In genomic region chr19:43478323-43478722, GRCh38 we compare ENCODE assay signal across 28 cellular contexts. TPM values are rescaled to one million over a fixed set of nuclear protein-coding genes. Genes with fewer than 3 reads are reported as not detected.
A peak's percentile ranks its signal among the peaks of the same experiment; 100 is the strongest.
DNase-seq lines count a peak whose midpoint lies in the region; ATAC-seq and TF ChIP-seq lines count a peak whose summit lies in the region.
"Had no signal": no experiment of that assay in that cellular context is flagged by ENCODE, and none has a peak within 500 bp of the region (broad histone marks: within the 10 kb centered on the region; RNA-seq: fewer than 3 reads in every experiment).

No MANE protein-coding gene starts in this region.

- H3K4me1 ChIP-seq in HEK293 (ENCODE audit: control insufficient read depth, insufficient read depth, low read length): peaks cover 7% of the 10 kb centered on the region
- H3K4me1 ChIP-seq in endodermal cell (ENCODE audit: control insufficient read depth, insufficient read depth, low read length): no peaks in the 10 kb centered on the region

- CTCF ChIA-PET in HEK293 (lab: Yijun Ruan, JAX) (interaction anchor here (1.0 to 1.3 kb wide), 2 partner anchors 30 to 32 kb away, joined by 3 read pairs; no protein-coding TSS in a partner anchor), T-cell (lab: Charles Lee) (no interaction called here)

- H3K27me3 ChIP-seq in endodermal cell (ENCODE audit: control insufficient read depth, insufficient read depth, low read length, poor library complexity, severe bottlenecking): no peaks in the 10 kb centered on the region

- H3K36me3 ChIP-seq in HEK293 (ENCODE audit: control insufficient read depth in 2 of 2, insufficient read depth in 1 of 2, low read length in 2 of 2) (peaks cover 0 to 9% of the 10 kb centered on the region in 2 experiments; a peak in 1 of 3 replicates), endodermal cell (ENCODE audit: control insufficient read depth, insufficient read depth, low read length) (no peaks in the 10 kb centered on the region)

- WGBS in endodermal cell (ENCODE audit: insufficient coverage in 1 of 2, insufficient read length in 1 of 2), 2 experiments: 85 to 89% methylated on average over 2 of the region's 3 CpGs

- no peaks in the 10 kb centered on the region for H3K9me3 ChIP-seq in HEK293 (ENCODE audit: control insufficient read depth, insufficient read depth, low read depth, low read length)
- no peaks in the 10 kb centered on the region for H3K9me3 ChIP-seq in endodermal cell (ENCODE audit: control insufficient read depth, low read length)

- no peak for TF ChIP-seq CTCF in HEK293 (tag by site-specific recombination; IDR thresholded peaks at IDR 0.05)
- no peak for TF ChIP-seq CTCF in endodermal cell (conservative IDR thresholded peaks at IDR 0.05)

- POLR2A ChIA-PET in HEK293 (lab: Yijun Ruan, JAX) (interaction anchor here (0.6 to 1.0 kb wide), 3 partner anchors 13 to 489 kb away, joined by 3 read pairs; no protein-coding TSS in a partner anchor), T-cell (lab: Charles Lee) (no interaction called here)
- POLR2A ChIA-PET in naive thymus-derived CD8-positive, alpha-beta T cell (lab: Charles Lee): interaction anchor here (0.7 kb wide), 1 partner anchor 15 kb away, joined by 3 read pairs; no protein-coding TSS in a partner anchor

- H3K9ac ChIP-seq in endodermal cell (ENCODE audit: extremely low read depth, low read length, poor library complexity, severe bottlenecking): no peak overlapping the region

- ATAC-seq in activated naive CD4-positive, alpha-beta T cell treated with anti-CD3 and anti-CD28 coated beads, Interleukin-2, amount 50 U/mL, for 72 hours: no peak
- no peak for ATAC-seq in naive thymus-derived CD8-positive, alpha-beta T cell
- ATAC-seq in GM19395 (IDR thresholded peaks at IDR 0.05; ENCODE audit: unreplicated experiment): no peak
- no peak for ATAC-seq in GM18867 (IDR thresholded peaks at IDR 0.05; ENCODE audit: unreplicated experiment)
- no peak for ATAC-seq in T-cell (replicated peaks in 1 of 4)
- ATAC-seq: GM12878 had no signal

- H3K36me3 Mint-ChIP-seq in activated naive CD4-positive, alpha-beta T cell treated with anti-CD3 and anti-CD28 coated beads, Interleukin-2, amount 50 U/mL, for 24 hours: peaks cover 12% of the 10 kb centered on the region
- H3K36me3 Mint-ChIP-seq in activated naive CD4-positive, alpha-beta T cell treated with anti-CD3 and anti-CD28 coated beads, Interleukin-2, amount 50 U/mL, for 72 hours: peaks cover 6 to 17% of the 10 kb centered on the region in 2 donors
- H3K36me3 Mint-ChIP-seq in endodermal cell (ENCODE audit: low read depth) (no peaks in the 10 kb centered on the region), T-cell (peaks cover 30% of the 10 kb centered on the region)
- H3K36me3 Mint-ChIP-seq in naive thymus-derived CD8-positive, alpha-beta T cell: peaks cover 0 to 32% (median 16%) of the 10 kb centered on the region in 3 donors

- H3K4me3 Mint-ChIP-seq in activated naive CD4-positive, alpha-beta T cell treated with anti-CD3 and anti-CD28 coated beads, Interleukin-2, amount 50 U/mL, for 24 hours: no peak overlapping the region
- H3K4me3 Mint-ChIP-seq in endodermal cell (no peak overlapping the region), T-cell (no peak overlapping the region)
- H3K4me3 Mint-ChIP-seq in naive thymus-derived CD8-positive, alpha-beta T cell: no peak overlapping the region
- H3K4me3 Mint-ChIP-seq: CD14-positive monocyte, HFFc6, IgD-negative memory B cell had no signal

- no peaks in the 10 kb centered on the region for H3K27me3 Mint-ChIP-seq in activated naive CD4-positive, alpha-beta T cell treated with anti-CD3 and anti-CD28 coated beads, Interleukin-2, amount 50 U/mL, for 24 hours
- H3K27me3 Mint-ChIP-seq in endodermal cell (ENCODE audit: insufficient read depth) (peaks cover 13% of the 10 kb centered on the region), T-cell (no peaks in the 10 kb centered on the region)
- no peaks in the 10 kb centered on the region for H3K27me3 Mint-ChIP-seq in naive thymus-derived CD8-positive, alpha-beta T cell
- H3K27me3 Mint-ChIP-seq: IgD-negative memory B cell had no signal

- H3K27ac ChIP-seq in HEK293 (ENCODE audit: extremely low read depth, low read depth, low read length) (no peak overlapping the region), endodermal cell (ENCODE audit: low read depth, low read length) (no peak overlapping the region)
- H3K27ac ChIP-seq: HL-60 had no signal

- H3K4me3 ChIP-seq in HEK293 (ENCODE audit: low read depth, low read length) (no peak overlapping the region), endodermal cell (ENCODE audit: low read length) (no peak overlapping the region)
- H3K4me3 ChIP-seq: GM12878 had no signal

- peaks cover 23% of the 10 kb centered on the region for H3K4me1 Mint-ChIP-seq in activated naive CD4-positive, alpha-beta T cell treated with anti-CD3 and anti-CD28 coated beads, Interleukin-2, amount 50 U/mL, for 24 hours
- H3K4me1 Mint-ChIP-seq in endodermal cell: peaks cover 5% of the 10 kb centered on the region
- peaks cover 14 to 23% (median 21%) of the 10 kb centered on the region in 4 donors for H3K4me1 Mint-ChIP-seq in naive thymus-derived CD8-positive, alpha-beta T cell
- H3K4me1 Mint-ChIP-seq in T-cell: peaks cover 14 to 25% (median 24%) of the 10 kb centered on the region in 3 donors

- peaks cover 3% of the 10 kb centered on the region for H3K9me3 Mint-ChIP-seq in activated naive CD4-positive, alpha-beta T cell treated with anti-CD3 and anti-CD28 coated beads, Interleukin-2, amount 50 U/mL, for 24 hours
- peaks cover 3% of the 10 kb centered on the region in 2 donors for H3K9me3 Mint-ChIP-seq in activated naive CD4-positive, alpha-beta T cell treated with anti-CD3 and anti-CD28 coated beads, Interleukin-2, amount 50 U/mL, for 72 hours
- H3K9me3 Mint-ChIP-seq in endodermal cell: no peaks in the 10 kb centered on the region
- no peaks in the 10 kb centered on the region for H3K9me3 Mint-ChIP-seq in naive thymus-derived CD8-positive, alpha-beta T cell
- no peaks in the 10 kb centered on the region for H3K9me3 Mint-ChIP-seq in T-cell
- H3K9me3 Mint-ChIP-seq: CD14-positive monocyte, IgD-negative memory B cell had no signal

- H3K27ac Mint-ChIP-seq in activated naive CD4-positive, alpha-beta T cell treated with anti-CD3 and anti-CD28 coated beads, Interleukin-2, amount 50 U/mL, for 24 hours: peak overlapping the region; percentile 31
- H3K27ac Mint-ChIP-seq in activated naive CD4-positive, alpha-beta T cell treated with anti-CD3 and anti-CD28 coated beads, Interleukin-2, amount 50 U/mL, for 72 hours: peak overlapping the region in 1 of 2 donors; percentile 72
- H3K27ac Mint-ChIP-seq in endodermal cell: peak overlapping the region; percentile 48
- H3K27ac Mint-ChIP-seq in naive thymus-derived CD8-positive, alpha-beta T cell: peak overlapping the region in 8 of 10 donors; percentile 9 to 99 (median 82)
- no peak overlapping the region for H3K27ac Mint-ChIP-seq in T-cell
- H3K27ac Mint-ChIP-seq: HFFc6 had no signal

- DNase-seq in activated naive CD4-positive, alpha-beta T cell treated with anti-CD3 and anti-CD28 coated beads, Interleukin-2, amount 50 U/mL, for 72 hours (ENCODE audit: low spot score in 2 of 2): no peak
- DNase-seq in endodermal cell: no peak
- DNase-seq in naive thymus-derived CD8-positive, alpha-beta T cell: no peak
- no peak for DNase-seq in T-cell
- DNase-seq: 8988T, DMS53, EL, HFFc6, Kasumi-1, MM.1S, NCI-H1092, NCI-H1436 treated with DMSO at 0.1 percent for 48 hours, NCI-H2081, NCI-H510A, NCI-H748 treated with DMSO at 0.1 percent for 48 hours, OCI-M1, SIG-M5 had no signal

TF ChIP-seq in HEK293, 187 proteins besides CTCF, POLR2A, EP300 and RAD21:
- TF ChIP-seq ZNF174 (tag by site-specific recombination; IDR thresholded peaks at IDR 0.05): no peak
- peak; percentile 80; the same call in 1 of the 2 replicates for TF ChIP-seq ZNF768 (tag by site-specific recombination; IDR thresholded peaks at IDR 0.05)
TF ChIP-seq in HEK293: peak in this region for 1.

RNA-seq across cellular contexts. Expression of gene LYPD3, which starts 12.9 kb away (rescaled TPM):
- 1 to 10 TPM; 3.0 to 7.1 TPM for total RNA-seq in activated naive CD4-positive, alpha-beta T cell treated with anti-CD3 and anti-CD28 coated beads, Interleukin-2, amount 50 U/mL, for 72 hours
- total RNA-seq in endodermal cell (under 1 TPM; 0.33 to 0.51 TPM), T-cell (10 to 100 TPM in 2 of 5 donors, 1 to 10 TPM in 3; 2.8 to 24.0 (median 4.6) TPM)
- polyA plus RNA-seq in endodermal cell (2013, experiment 1 of 2): 1.9 TPM
- polyA plus RNA-seq in endodermal cell (2013, experiment 2 of 2): 1.4 TPM
- 1 to 10 TPM; 5.4 to 6.1 TPM for total RNA-seq in naive thymus-derived CD8-positive, alpha-beta T cell
- polyA plus RNA-seq in naive thymus-derived CD8-positive, alpha-beta T cell: 1 to 10 TPM; 6.2 to 9.3 (median 8.3) TPM
- total RNA-seq: HT1080 had no signal

RNA-seq across cellular contexts. Expression of gene PHLDB3, which starts 26.2 kb away (rescaled TPM):
- total RNA-seq in activated naive CD4-positive, alpha-beta T cell treated with anti-CD3 and anti-CD28 coated beads, Interleukin-2, amount 50 U/mL, for 72 hours: 10 to 100 TPM; 23.1 to 27.3 TPM
- total RNA-seq in endodermal cell (10 to 100 TPM in 1 of 2 donors, 1 to 10 TPM in 1; 7.7 to 13.5 TPM), T-cell (10 to 100 TPM; 39.4 to 61.0 (median 53.9) TPM)
- 7.9 TPM for polyA plus RNA-seq in endodermal cell (2013, experiment 1 of 2)
- 9.2 TPM for polyA plus RNA-seq in endodermal cell (2013, experiment 2 of 2)
- total RNA-seq in naive thymus-derived CD8-positive, alpha-beta T cell: 10 to 100 TPM; 46.0 to 48.6 TPM
- polyA plus RNA-seq in naive thymus-derived CD8-positive, alpha-beta T cell: 1 to 10 TPM; 3.5 to 7.2 (median 4.5) TPM

RNA-seq across cellular contexts. Expression of gene ETHE1, which starts 48.7 kb away (rescaled TPM):
- 10 to 100 TPM; 88.0 to 89.2 TPM for total RNA-seq in activated naive CD4-positive, alpha-beta T cell treated with anti-CD3 and anti-CD28 coated beads, Interleukin-2, amount 50 U/mL, for 72 hours
- total RNA-seq in endodermal cell: 10 to 100 TPM; 13.0 to 15.2 TPM
- 21.1 TPM for polyA plus RNA-seq in endodermal cell (2013, experiment 1 of 2)
- 17.8 TPM for polyA plus RNA-seq in endodermal cell (2013, experiment 2 of 2)
- total RNA-seq in naive thymus-derived CD8-positive, alpha-beta T cell: 10 to 100 TPM; 23.9 to 24.8 TPM
- polyA plus RNA-seq in naive thymus-derived CD8-positive, alpha-beta T cell: 10 to 100 TPM; 62.0 to 78.7 (median 64.5) TPM
- 10 to 100 TPM; 19.1 to 39.4 (median 34.7) TPM for total RNA-seq in T-cell

RNA-seq across cellular contexts. Expression of gene ZNF575, which starts 54.7 kb away (rescaled TPM):
- 1 to 10 TPM in 1 of 2 donors, under 1 TPM in 1; 0.98 to 3.3 TPM for total RNA-seq in activated naive CD4-positive, alpha-beta T cell treated with anti-CD3 and anti-CD28 coated beads, Interleukin-2, amount 50 U/mL, for 72 hours
- total RNA-seq in endodermal cell: under 1 TPM; 0.22 TPM
- polyA plus RNA-seq in endodermal cell (2013, experiment 1 of 2): 1.2 TPM
- 1.5 TPM for polyA plus RNA-seq in endodermal cell (2013, experiment 2 of 2)
- total RNA-seq in naive thymus-derived CD8-positive, alpha-beta T cell: 1 to 10 TPM; 5.1 to 5.3 TPM
- 1 to 10 TPM; 1.7 to 4.1 (median 3.0) TPM for polyA plus RNA-seq in naive thymus-derived CD8-positive, alpha-beta T cell
- total RNA-seq in T-cell: 10 to 100 TPM in 1 of 5 donors, 1 to 10 TPM in 4; 3.4 to 12.7 (median 6.2) TPM
- total RNA-seq: H4, HT1080, RPMI7951 had no signal

Comparison
In these comparisons a context has a peak if more than half of its experiments do, and no peak if none do; other contexts are left out.
1. H3K27ac Mint-ChIP-seq: peak in activated naive CD4-positive, alpha-beta T cell treated with anti-CD3 and anti-CD28 coated beads, Interleukin-2, amount 50 U/mL, for 24 hours (single experiment), endodermal cell (single experiment) and naive thymus-derived CD8-positive, alpha-beta T cell (8 of 10); none in T-cell (0 of 2).
2. POLR2A ChIA-PET loops: an anchor here in HEK293 (0.6 to 1.0 kb wide) and naive thymus-derived CD8-positive, alpha-beta T cell (0.7 kb wide); none called in T-cell.